In genomic region chrX:104166735-104167436, GRCh38 we compare ENCODE assay signal across 1 cellular context.
TF ChIP-seq lines count a peak whose summit lies in the region.

No MANE protein-coding gene starts in this region.

TF ChIP-seq in HEK293, 187 proteins besides CTCF, POLR2A, EP300 and RAD21 (continued from another document):
- TF ChIP-seq PRDM6 (tag by site-specific recombination; IDR thresholded peaks at IDR 0.05) (no peak), ZNF76 (tag by site-specific recombination; IDR thresholded peaks at IDR 0.05; ENCODE audit: borderline replicate concordance, low read depth) (0 out of 2 replicates have a peak, but pooled peaks have one; percentile 26), PRDM1 (tag by site-specific recombination; IDR thresholded peaks at IDR 0.05) (peak; percentile 68; the same call in 1 of the 2 replicates), GLIS2 (tag by site-specific recombination; IDR thresholded peaks at IDR 0.05) (peak; percentile 42; the same call in 1 of the 2 replicates), ZNF488 (tag by site-specific recombination; IDR thresholded peaks at IDR 0.05) (no peak), ZBTB26 (tag by site-specific recombination; optimal IDR thresholded peaks at IDR 0.05) (peak; percentile 36), ZNF138 (tag by site-specific recombination; IDR thresholded peaks at IDR 0.05; ENCODE audit: borderline replicate concordance) (no peak), ZSCAN4 (tag by site-specific recombination; IDR thresholded peaks at IDR 0.05) (no peak), AEBP2 (tag by site-specific recombination; IDR thresholded peaks at IDR 0.05; ENCODE audit: borderline replicate concordance) (no peak), PRDM10 (tag by site-specific recombination; IDR thresholded peaks at IDR 0.05) (peak; percentile 69), REPIN1 (tag by site-specific recombination; IDR thresholded peaks at IDR 0.05; ENCODE audit: low read depth) (no peak), ZNF311 (tag by site-specific recombination; IDR thresholded peaks at IDR 0.05; ENCODE audit: borderline replicate concordance) (no peak), ZNF24 (tag by site-specific recombination; IDR thresholded peaks at IDR 0.05) (no peak), ZBTB20 (tag by site-specific recombination; IDR thresholded peaks at IDR 0.05) (peak; percentile 65; the same call in 1 of the 2 replicates), ZXDB (tag by site-specific recombination; IDR thresholded peaks at IDR 0.05) (peak; percentile 33), ZNF341 (tag by site-specific recombination; IDR thresholded peaks at IDR 0.05; ENCODE audit: low read depth) (peak; percentile 24; the same call in 1 of the 2 replicates), ZNF133 (tag by site-specific recombination; IDR thresholded peaks at IDR 0.05) (no peak), SP3 (tag by site-specific recombination; IDR thresholded peaks at IDR 0.05) (no peak), ZFHX2 (tag by site-specific recombination; conservative IDR thresholded peaks at IDR 0.05) (no peak), WT1 (tag by site-specific recombination; IDR thresholded peaks at IDR 0.05) (no peak), ZBTB10 (tag by site-specific recombination; IDR thresholded peaks at IDR 0.05) (no peak), ZNF530 (tag by site-specific recombination; IDR thresholded peaks at IDR 0.05; ENCODE audit: low read depth) (no peak)
